ENCODE assay signal across 8 cellular contexts in genomic region chr1:205318231-205318991, GRCh38. TPM values are rescaled to one million over a fixed set of nuclear protein-coding genes. Genes with fewer than 3 reads are reported as not detected.
A peak's percentile ranks its signal among the peaks of the same experiment; 100 is the strongest.
DNase-seq lines count a peak whose midpoint lies in the region; ATAC-seq, FAIRE-seq and TF ChIP-seq lines count a peak whose summit lies in the region.

No MANE protein-coding gene starts in this region.

- no peak for ATAC-seq in natural killer cell treated with Interleukin-12 subunit alpha and Interleukin-12 subunit beta and Interleukin-15 and Interleukin-18, amount 100 ng/mL, for 72 hours
- ATAC-seq in HG03097 (IDR thresholded peaks at IDR 0.05; ENCODE audit: low FRiP score, unreplicated experiment): no peak

- TF ChIP-seq POLR2A in H54 (IDR thresholded peaks at IDR 0.05; ENCODE audit: low read depth, low read length): no peak

- no peaks in the 10 kb centered on the region for H3K36me3 Mint-ChIP-seq in natural killer cell treated with Interleukin-12 subunit alpha and Interleukin-12 subunit beta and Interleukin-15 and Interleukin-18, amount 100 ng/mL, for 72 hours

- FAIRE-seq in bronchial epithelial cell (lab: Jason Lieb, UNC): no peak
- no peak for FAIRE-seq in H54 (lab: Jason Lieb, UNC)

- no peaks in the 10 kb centered on the region for H3K36me3 ChIP-seq in bronchial epithelial cell (ENCODE audit: control insufficient read depth, insufficient read depth, low read length)

- DNase-seq in DMS53 (lab: John Stamatoyannopoulos, UW) (peak; percentile 97), NCI-H2107 (lab: John Stamatoyannopoulos, UW) (peak; percentile 39), bronchial epithelial cell (ENCODE audit: low read depth) (peak; percentile 99), H54 (ENCODE audit: insufficient read length, low spot score) (no peak), NK-92 (lab: John Stamatoyannopoulos, UW; ENCODE audit: unreplicated experiment) (no peak), HCEC 1CT (no peak)
- DNase-seq in natural killer cell treated with Interleukin-12 subunit alpha and Interleukin-12 subunit beta and Interleukin-15 and Interleukin-18, amount 100 ng/mL, for 72 hours (ENCODE audit: low spot score): no peak

- no peaks in the 10 kb centered on the region for H3K27me3 Mint-ChIP-seq in natural killer cell treated with Interleukin-12 subunit alpha and Interleukin-12 subunit beta and Interleukin-15 and Interleukin-18, amount 100 ng/mL, for 72 hours

- H3K4me3 ChIP-seq in bronchial epithelial cell (ENCODE audit: low read depth, low read length): peak overlapping the region; percentile 28

- H3K27me3 ChIP-seq in bronchial epithelial cell (ENCODE audit: control insufficient read depth, insufficient read depth, low read length): no peaks in the 10 kb centered on the region

- peak overlapping the region in 1 of 2 donors; percentile 85 for H3K27ac Mint-ChIP-seq in natural killer cell treated with Interleukin-12 subunit alpha and Interleukin-12 subunit beta and Interleukin-15 and Interleukin-18, amount 100 ng/mL, for 72 hours

- H3K9me3 Mint-ChIP-seq in natural killer cell treated with Interleukin-12 subunit alpha and Interleukin-12 subunit beta and Interleukin-15 and Interleukin-18, amount 100 ng/mL, for 72 hours: no peaks in the 10 kb centered on the region

- H3K4me3 Mint-ChIP-seq in natural killer cell treated with Interleukin-12 subunit alpha and Interleukin-12 subunit beta and Interleukin-15 and Interleukin-18, amount 100 ng/mL, for 72 hours: peak overlapping the region; percentile 39

- H3K4me1 Mint-ChIP-seq in natural killer cell treated with Interleukin-12 subunit alpha and Interleukin-12 subunit beta and Interleukin-15 and Interleukin-18, amount 100 ng/mL, for 72 hours (ENCODE audit: low read depth in 2 of 2): peaks cover 66 to 71% of the 10 kb centered on the region in 2 donors

- no peak for TF ChIP-seq CTCF in bronchial epithelial cell (IDR thresholded peaks at IDR 0.05; ENCODE audit: insufficient read depth, low read length, severe bottlenecking)

RNA-seq across cellular contexts. Expression of gene NUAK2, which starts 3.1 kb away (rescaled TPM):
- 3.9 and 9.9 TPM in 2 replicates for total RNA-seq in bronchial epithelial cell
- total RNA-seq in natural killer cell treated with Interleukin-12 subunit alpha and Interleukin-12 subunit beta and Interleukin-15 and Interleukin-18, amount 100 ng/mL, for 72 hours: 1 to 10 TPM; 1.0 to 2.5 TPM

RNA-seq across cellular contexts. Expression of gene KLHDC8A, which starts 38.3 kb away (rescaled TPM):
- total RNA-seq in bronchial epithelial cell: not detected in 2 replicates
- not detected for total RNA-seq in natural killer cell treated with Interleukin-12 subunit alpha and Interleukin-12 subunit beta and Interleukin-15 and Interleukin-18, amount 100 ng/mL, for 72 hours

Comparison
In these comparisons a context has a peak if more than half of its experiments do, and no peak if none do; other contexts are left out.
1. DNase-seq: peak in DMS53 (single experiment), NCI-H2107 (single experiment) and bronchial epithelial cell (single experiment); none in natural killer cell treated with Interleukin-12 subunit alpha and Interleukin-12 subunit beta and Interleukin-15 and Interleukin-18, amount 100 ng/mL, for 72 hours (single experiment), H54 (single experiment), NK-92 (single experiment) and HCEC 1CT (single experiment).